ENCODE assay signal across 27 cellular contexts in genomic region chr2:151654891-151655290, GRCh38.
"Had no signal": no experiment of that assay in that cellular context is flagged by ENCODE, and none has a peak within 500 bp of the region (broad histone marks: within the 10 kb centered on the region; RNA-seq: fewer than 3 reads in every experiment).

No MANE protein-coding gene starts in this region.

- H3K4me1 ChIP-seq: esophagus squamous epithelium had no signal

- H3K27ac ChIP-seq: brain microvascular endothelial cell, esophagus squamous epithelium had no signal

- H3K9me3 ChIP-seq: esophagus squamous epithelium had no signal

- H3K27me3 ChIP-seq: brain microvascular endothelial cell, esophagus squamous epithelium had no signal

- H3K27me3 Mint-ChIP-seq: activated CD4-positive, alpha-beta memory T cell treated with anti-CD3 and anti-CD28 coated beads for 36 hours; activated naive CD8-positive, alpha-beta T cell had no signal

- H3K9me3 Mint-ChIP-seq: activated CD4-positive, alpha-beta memory T cell treated with anti-CD3 and anti-CD28 coated beads for 36 hours; activated CD4-positive, alpha-beta T cell treated with anti-CD3 and anti-CD28 coated beads, Interleukin-2, amount 10 ng/mL, durations not matched to agents 24 days and 14 days; activated naive CD4-positive, alpha-beta T cell treated with anti-CD3 and anti-CD28 coated beads for 36 hours; activated T-helper 1 cell treated with anti-CD3 and anti-CD28 coated beads, Interleukin-12 subunit alpha, Interleukin-12 subunit beta, Interleukin-2, Interleukin-4 antibody, amounts not matched to agents 30 ng/mL and 10 ng/mL and 1 ng/mL, durations not matched to agents 14 hours and 24 hours and 36 hours; activated T-helper 2 cell treated with anti-CD3 and anti-CD28 coated beads, Interferon-gamma antibody, Interleukin-2, Interleukin-4, amounts not matched to agents 10 μg/mL and 5 μg/mL and 100 μg/mL, durations not matched to agents 14 hours and 24 hours and 36 hours; effector memory CD8-positive, alpha-beta T cell had no signal

- H3K36me3 ChIP-seq: brain microvascular endothelial cell, esophagus squamous epithelium had no signal

- H3K27ac Mint-ChIP-seq: activated CD4-positive, alpha-beta memory T cell treated with anti-CD3 and anti-CD28 coated beads for 36 hours; activated CD4-positive, alpha-beta T cell treated with anti-CD3 and anti-CD28 coated beads for 36 hours; activated CD4-positive, alpha-beta T cell treated with anti-CD3 and anti-CD28 coated beads, Interleukin-2, amount 10 ng/mL, durations not matched to agents 24 days and 14 days; activated CD8-positive, alpha-beta memory T cell treated with anti-CD3 and anti-CD28 coated beads, Interleukin-2, amount 10 ng/mL, durations not matched to agents 7 days and 5 days; activated CD8-positive, alpha-beta T cell treated with anti-CD3 and anti-CD28 coated beads, Interleukin-2, amount 10 ng/mL, durations not matched to agents 7 days and 5 days; activated naive CD4-positive, alpha-beta T cell treated with anti-CD3 and anti-CD28 coated beads for 36 hours; activated naive CD8-positive, alpha-beta T cell; activated T-helper 1 cell treated with anti-CD3 and anti-CD28 coated beads, Interleukin-12 subunit alpha, Interleukin-12 subunit beta, Interleukin-2, Interleukin-4 antibody, amounts not matched to agents 30 ng/mL and 10 ng/mL and 1 ng/mL, durations not matched to agents 14 hours and 24 hours and 36 hours; activated T-helper 2 cell treated with anti-CD3 and anti-CD28 coated beads, Interferon-gamma antibody, Interleukin-2, Interleukin-4, amounts not matched to agents 10 μg/mL and 5 μg/mL and 100 μg/mL, durations not matched to agents 14 hours and 24 hours and 36 hours; effector memory CD8-positive, alpha-beta T cell had no signal

- ATAC-seq: activated CD4-positive, alpha-beta T cell treated with anti-CD3 and anti-CD28 coated beads for 36 hours; activated CD8-positive, alpha-beta memory T cell treated with anti-CD3 and anti-CD28 coated beads, Interleukin-2, amount 10 ng/mL, durations not matched to agents 7 days and 5 days; activated CD8-positive, alpha-beta T cell treated with anti-CD3 and anti-CD28 coated beads, Interleukin-2, amount 10 ng/mL, durations not matched to agents 7 days and 5 days; effector memory CD8-positive, alpha-beta T cell had no signal

- DNase-seq: activated CD4-positive, alpha-beta memory T cell treated with anti-CD3 and anti-CD28 coated beads for 36 hours; activated CD4-positive, alpha-beta T cell treated with anti-CD3 and anti-CD28 coated beads for 36 hours; activated CD4-positive, alpha-beta T cell treated with anti-CD3 and anti-CD28 coated beads, Interleukin-2, amount 10 ng/mL, durations not matched to agents 24 days and 14 days; activated CD4-positive, CD25-positive, alpha-beta regulatory T cell; activated CD4-positive, CD25-positive, alpha-beta regulatory T cell treated with anti-CD3 and anti-CD28 coated beads, Interleukin-2, amount 50 U/mL, for 72 hours; activated CD8-positive, alpha-beta memory T cell treated with anti-CD3 and anti-CD28 coated beads, Interleukin-2, amount 10 ng/mL, durations not matched to agents 7 days and 5 days; activated CD8-positive, alpha-beta memory T cell treated with anti-CD3 and anti-CD28 coated beads, Interleukin-2, amount 50 U/mL, for 4 hours; activated CD8-positive, alpha-beta T cell treated with anti-CD3 and anti-CD28 coated beads, Interleukin-2, amount 10 ng/mL, durations not matched to agents 7 days and 5 days; activated effector memory CD4-positive, alpha-beta T cell treated with anti-CD3 and anti-CD28 coated beads, Interleukin-2, amount 50 U/mL, for 16 hours; activated naive CD4-positive, alpha-beta T cell treated with anti-CD3 and anti-CD28 coated beads for 36 hours; activated T-cell treated with anti-CD3 and anti-CD28 coated beads, Interleukin-2, amount 50 U/mL, for 1 hour; activated T-cell treated with anti-CD3 and anti-CD28 coated beads, Interleukin-2, amount 50 U/mL, for 48 hours; amniotic stem cell; anterior cingulate cortex; brain microvascular endothelial cell; caudate nucleus; cortex of kidney; dermis blood vessel endothelial cell; effector CD4-positive, alpha-beta T cell; effector memory CD8-positive, alpha-beta T cell; esophagus squamous epithelium; foreskin melanocyte; head of caudate nucleus; T-helper 2 cell had no signal

- H3K4me3 ChIP-seq: esophagus squamous epithelium had no signal

- H3K4me1 Mint-ChIP-seq: activated CD4-positive, alpha-beta T cell treated with anti-CD3 and anti-CD28 coated beads for 36 hours; activated CD4-positive, alpha-beta T cell treated with anti-CD3 and anti-CD28 coated beads, Interleukin-2, amount 10 ng/mL, durations not matched to agents 24 days and 14 days; activated CD8-positive, alpha-beta memory T cell treated with anti-CD3 and anti-CD28 coated beads, Interleukin-2, amount 10 ng/mL, durations not matched to agents 7 days and 5 days had no signal

- H3K36me3 Mint-ChIP-seq: activated CD4-positive, alpha-beta memory T cell treated with anti-CD3 and anti-CD28 coated beads for 36 hours; activated CD8-positive, alpha-beta memory T cell treated with anti-CD3 and anti-CD28 coated beads, Interleukin-2, amount 10 ng/mL, durations not matched to agents 7 days and 5 days had no signal

- H3K4me3 Mint-ChIP-seq: activated CD4-positive, alpha-beta memory T cell treated with anti-CD3 and anti-CD28 coated beads for 36 hours; activated CD4-positive, alpha-beta T cell treated with anti-CD3 and anti-CD28 coated beads for 36 hours; activated CD4-positive, alpha-beta T cell treated with anti-CD3 and anti-CD28 coated beads, Interleukin-2, amount 10 ng/mL, durations not matched to agents 24 days and 14 days; activated CD8-positive, alpha-beta memory T cell treated with anti-CD3 and anti-CD28 coated beads, Interleukin-2, amount 10 ng/mL, durations not matched to agents 7 days and 5 days; activated CD8-positive, alpha-beta T cell treated with anti-CD3 and anti-CD28 coated beads, Interleukin-2, amount 10 ng/mL, durations not matched to agents 7 days and 5 days; activated naive CD4-positive, alpha-beta T cell treated with anti-CD3 and anti-CD28 coated beads for 36 hours; activated naive CD8-positive, alpha-beta T cell; activated T-helper 1 cell treated with anti-CD3 and anti-CD28 coated beads, Interleukin-12 subunit alpha, Interleukin-12 subunit beta, Interleukin-2, Interleukin-4 antibody, amounts not matched to agents 30 ng/mL and 10 ng/mL and 1 ng/mL, durations not matched to agents 14 hours and 24 hours and 36 hours; effector memory CD8-positive, alpha-beta T cell had no signal
